In genomic region chr2:194562329-194562728, GRCh38 we compare ENCODE assay signal across 11 cellular contexts.
"Had no signal": no experiment of that assay in that cellular context is flagged by ENCODE, and none has a peak within 500 bp of the region (broad histone marks: within the 10 kb centered on the region; RNA-seq: fewer than 3 reads in every experiment).

No MANE protein-coding gene starts in this region.

- H3K4me2 ChIP-seq: GM23338 had no signal

- FAIRE-seq: H1, H54 had no signal

- H2AFZ ChIP-seq: GM23248, GM23338 had no signal

- ATAC-seq: GM23338, HCT116 had no signal

- H3K9me3 ChIP-seq: HAP-1 had no signal

- H3K27ac ChIP-seq: GM23248 had no signal

- H3K4me1 ChIP-seq: HAP-1 had no signal

- H3K9ac ChIP-seq: GM23248 had no signal

- DNase-seq: GM23248, GOT3, H7, H9, HCEC 1CT, HFFc6 had no signal

- H3K36me3 ChIP-seq: HAP-1 had no signal

- H3K4me3 ChIP-seq: GM23248, GM23338, HAP-1 had no signal
